Comparison of ENCODE assay signal across 11 cellular contexts in genomic region chr6:43242908-43243648, GRCh38. TPM values are rescaled to one million over a fixed set of nuclear protein-coding genes. Genes with fewer than 3 reads are reported as not detected.
A peak's percentile ranks its signal among the peaks of the same experiment; 100 is the strongest.
DNase-seq lines count a peak whose midpoint lies in the region; ATAC-seq lines count a peak whose summit lies in the region.
"Had no signal": no experiment of that assay in that cellular context is flagged by ENCODE, and none has a peak within 500 bp of the region (broad histone marks: within the 10 kb centered on the region; RNA-seq: fewer than 3 reads in every experiment).

TSS of gene TTBK1 (plus strand) at chr6:43243481. CDS start at chr6:43246661, 3,180 bp downstream.

- H3K9ac ChIP-seq in HUES64 (ENCODE audit: low read depth, low read length), result no peak within 1 kb of the TSS

- peak within 1 kb of the TSS in 1 of 7 donors; percentile 20 for H3K27ac Mint-ChIP-seq in CD4-positive, alpha-beta memory T cell

- H3K4me3 Mint-ChIP-seq in CD4-positive, alpha-beta memory T cell, result peak within 1 kb of the TSS in 1 of 8 donors; percentile 44

- peaks cover 0 to 5% of the 10 kb centered on the region in 2 donors for H3K36me3 Mint-ChIP-seq in CD4-positive, alpha-beta memory T cell

- H3K36me3 ChIP-seq in CD4-positive, alpha-beta memory T cell (ENCODE audit: insufficient read depth, low read length), result no peaks in the 10 kb centered on the region
- H3K36me3 ChIP-seq in HUES64 (ENCODE audit: insufficient read depth, low read length), result no peaks in the 10 kb centered on the region
- H3K36me3 ChIP-seq: breast epithelium had no signal

- CTCF ChIA-PET in CD4-positive, alpha-beta memory T cell (lab: Charles Lee; ENCODE audit: partially characterized antibody), result no interaction called here

- H3K9me3 ChIP-seq in CD4-positive, alpha-beta memory T cell (ENCODE audit: control insufficient read depth in 1 of 2, low read length in 2 of 2), result no peaks in the 10 kb centered on the region
- H3K9me3 ChIP-seq in HUES64 (ENCODE audit: insufficient read depth, low read depth, low read length), result no peaks in the 10 kb centered on the region
- no peaks in the 10 kb centered on the region for H3K9me3 ChIP-seq in iPS-18c (ENCODE audit: control insufficient read depth, insufficient read depth, low read length)
- H3K9me3 ChIP-seq: breast epithelium, mucosa of descending colon had no signal

- peaks cover 32% of the 10 kb centered on the region for H3K27me3 ChIP-seq in CD4-positive, alpha-beta memory T cell (ENCODE audit: insufficient read depth, low read length)
- H3K27me3 ChIP-seq in HUES64 (ENCODE audit: insufficient read depth, low read length), result peaks cover 82% of the 10 kb centered on the region

- WGBS in HUES64, result 11% methylated on average over 45 of the region's 45 CpGs

- peak in 4 of 5 donors; percentile 30 to 58 (median 38) for DNase-seq in CD4-positive, alpha-beta memory T cell
- peak; percentile 37 to 44 for DNase-seq in activated CD4-positive, alpha-beta T cell treated with anti-CD3 and anti-CD28 coated beads, Interleukin-2, amount 50 U/mL, for 48 hours
- DNase-seq in DMS114 treated with DMSO at 0.1 percent for 48 hours (lab: John Stamatoyannopoulos, UW; ENCODE audit: unreplicated experiment), result no peak
- DNase-seq: mucosa of descending colon had no signal

- H3K27me3 Mint-ChIP-seq in CD4-positive, alpha-beta memory T cell, result peaks cover 18 to 32% of the 10 kb centered on the region in 2 donors

- no peak for ATAC-seq in HG03159 (IDR thresholded peaks at IDR 0.05; ENCODE audit: unreplicated experiment)
- ATAC-seq in HG03039 (IDR thresholded peaks at IDR 0.05; ENCODE audit: unreplicated experiment), result no peak
- no peak for ATAC-seq in HG02571 (IDR thresholded peaks at IDR 0.05; ENCODE audit: unreplicated experiment)
- ATAC-seq: mucosa of descending colon had no signal

- H3K4me1 Mint-ChIP-seq in CD4-positive, alpha-beta memory T cell, result peaks cover 5 to 22% (median 11%) of the 10 kb centered on the region in 4 donors

- POLR2A ChIA-PET in CD4-positive, alpha-beta memory T cell (lab: Charles Lee; ENCODE audit: partially characterized antibody), result interaction anchor here (0.5 kb wide), 1 partner anchor 311 kb away, joined by 3 read pairs; no protein-coding TSS in a partner anchor

- intact Hi-C loops in CD4-positive, alpha-beta memory T cell (cut with micrococcal nuclease), result loop anchor here (10.0 kb wide), 1 partner anchor 272 kb away; the partner anchor contains the start of genes LRRC73, POLR1C and YIPF3

- no peak within 1 kb of the TSS for H3K4me3 ChIP-seq in CD4-positive, alpha-beta memory T cell (ENCODE audit: low read length in 2 of 2)
- H3K4me3 ChIP-seq in HUES64 (ENCODE audit: low read length) (peak within 1 kb of the TSS; percentile 34), iPS-18c (ENCODE audit: insufficient read depth, low read depth, low read length) (peak within 1 kb of the TSS; percentile 38)
- H3K4me3 ChIP-seq: mucosa of descending colon had no signal

- H3K27ac ChIP-seq in CD4-positive, alpha-beta memory T cell (ENCODE audit: low read depth, low read length), result no peak within 1 kb of the TSS
- no peak within 1 kb of the TSS for H3K27ac ChIP-seq in HUES64 (ENCODE audit: low read depth, low read length)
- H3K27ac ChIP-seq: breast epithelium had no signal

- peaks cover 12% of the 10 kb centered on the region for H3K4me1 ChIP-seq in CD4-positive, alpha-beta memory T cell (ENCODE audit: insufficient read depth, low read length)
- H3K4me1 ChIP-seq in HUES64 (ENCODE audit: insufficient read depth, low read length), result peaks cover 5% of the 10 kb centered on the region; the same call in 1 of the 2 replicates
- H3K4me1 ChIP-seq: breast epithelium had no signal

- peaks cover 0 to 9% (median 5%) of the 10 kb centered on the region in 8 donors for H3K9me3 Mint-ChIP-seq in CD4-positive, alpha-beta memory T cell

RNA-seq across cellular contexts. Expression of gene TTBK1, which starts in this region (rescaled TPM):
- total RNA-seq in CD4-positive, alpha-beta memory T cell, result under 1 TPM in 1 of 2 experiments, not detected in 1; 0.06 TPM
- not detected for polyA plus RNA-seq in CD4-positive, alpha-beta memory T cell
- 0.85 TPM for polyA plus RNA-seq in HUES64 (2013, experiment 1 of 2)
- 0.63 TPM for polyA plus RNA-seq in HUES64 (2013, experiment 2 of 2)
- total RNA-seq: Daoy had no signal

Comparison
In these comparisons a context has a peak if more than half of its experiments do, and no peak if none do; other contexts are left out.
1. Peak in DNase-seq in CD4-positive, alpha-beta memory T cell; RNA of the gene not detected or under 1 TPM.
2. H3K4me3 ChIP-seq: peak in HUES64 (single experiment) and iPS-18c (single experiment); none in CD4-positive, alpha-beta memory T cell (0 of 2).